9 cellular contexts compared by ENCODE assay signal in the genomic region with DNA sequence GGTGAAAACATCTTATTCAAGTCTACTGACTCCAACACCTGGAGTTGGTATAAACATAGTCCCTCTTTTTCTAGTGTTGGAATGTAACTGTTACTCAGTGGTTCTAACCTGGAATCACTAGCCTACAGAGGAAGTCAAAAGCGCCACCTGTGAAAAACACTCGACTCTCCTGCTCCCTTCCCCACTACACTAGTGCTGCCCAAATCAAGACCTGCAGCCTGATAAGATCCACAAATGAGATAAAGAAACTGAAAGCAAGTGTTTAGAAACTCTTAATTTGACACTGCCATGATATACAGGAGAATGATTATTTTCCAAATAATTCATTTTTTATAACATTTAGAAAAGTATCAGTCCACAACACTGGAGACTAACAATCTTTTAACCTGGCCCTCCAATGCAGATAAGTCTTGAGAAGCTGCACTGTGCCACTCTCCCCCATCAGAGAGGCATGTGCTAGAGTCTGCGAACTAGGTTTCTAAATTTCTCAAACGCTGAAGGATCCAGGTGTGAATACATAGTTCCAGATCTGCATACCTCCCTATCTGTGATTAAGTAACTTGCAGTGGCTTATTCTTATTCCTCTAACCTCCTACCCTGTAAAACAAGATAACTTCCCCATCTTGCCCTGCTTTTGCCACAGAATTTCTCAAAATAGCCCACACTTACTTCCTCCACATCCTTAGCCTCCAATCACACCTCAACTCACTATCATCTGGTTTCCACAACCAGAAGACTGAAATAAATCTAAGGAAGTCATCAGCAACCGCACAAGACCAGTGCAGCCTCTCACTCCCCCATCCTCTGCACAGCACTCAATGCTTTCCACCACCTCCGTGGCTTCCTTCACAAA.
A peak's percentile ranks its signal among the peaks of the same experiment; 100 is the strongest.
DNase-seq lines count a peak whose midpoint lies in the region; ATAC-seq and TF ChIP-seq lines count a peak whose summit lies in the region.
"Had no signal": no experiment of that assay in that cellular context is flagged by ENCODE, and none has a peak within 500 bp of the region (broad histone marks: within the 10 kb centered on the region; RNA-seq: fewer than 3 reads in every experiment).

No MANE protein-coding gene starts in this region.

- H3K4me1 ChIP-seq in Peyer's patch, result peaks cover 0 to 5% (median 2%) of the 10 kb centered on the region in 4 donors
- no peaks in the 10 kb centered on the region for H3K4me1 ChIP-seq in mammary epithelial cell (ENCODE audit: insufficient read depth, low read length)
- H3K4me1 ChIP-seq: A549 had no signal

- WGBS in mammary epithelial cell (ENCODE audit: low coverage, missing lambda C conversion rate), result 69% methylated on average over 6 of the region's 6 CpGs

- TF ChIP-seq CTCF in Peyer's patch (IDR thresholded peaks at IDR 0.05) (no peak), mammary epithelial cell (conservative IDR thresholded peaks at IDR 0.05 in 1 of 2, IDR thresholded peaks at IDR 0.05 in 1 of 2; ENCODE audit: extremely low read depth in 1 of 2, insufficient read depth in 1 of 2, low read depth in 1 of 2, low read length in 2 of 2) (no peak)

- H3K9ac ChIP-seq in mammary epithelial cell (ENCODE audit: insufficient read depth, low read length), result no peak overlapping the region

- no peak overlapping the region for H2AFZ ChIP-seq in mammary epithelial cell (ENCODE audit: low read depth, low read length)

- H3K9me3 Mint-ChIP-seq in activated CD4-positive, alpha-beta T cell treated with anti-CD3 and anti-CD28 coated beads for 36 hours (ENCODE audit: low read depth), result no peaks in the 10 kb centered on the region
- no peaks in the 10 kb centered on the region for H3K9me3 Mint-ChIP-seq in T-helper 1 cell treated with Interleukin-12 subunit alpha and Interleukin-12 subunit beta and Interleukin-4 antibody, amounts not matched to agents 30 μg/mL and 1 μg/mL, for 36 hours
- H3K9me3 Mint-ChIP-seq in stimulated activated effector memory CD8-positive, alpha-beta T cell treated with anti-CD3 and anti-CD28 coated beads, Interleukin-12 subunit alpha, Interleukin-12 subunit beta, amount 100 ng/mL, for 72 hours, result no peaks in the 10 kb centered on the region

- H3K4me3 Mint-ChIP-seq in activated CD4-positive, alpha-beta T cell treated with anti-CD3 and anti-CD28 coated beads for 36 hours, result peak overlapping the region; percentile 14
- peak overlapping the region; percentile 69 for H3K4me3 Mint-ChIP-seq in T-helper 1 cell treated with Interleukin-12 subunit alpha and Interleukin-12 subunit beta and Interleukin-4 antibody, amounts not matched to agents 30 μg/mL and 1 μg/mL, for 36 hours
- H3K4me3 Mint-ChIP-seq in stimulated activated effector memory CD8-positive, alpha-beta T cell treated with anti-CD3 and anti-CD28 coated beads, Interleukin-12 subunit alpha, Interleukin-12 subunit beta, amount 100 ng/mL, for 72 hours, result peak overlapping the region; percentile 42

- CTCF ChIA-PET in activated CD4-positive, alpha-beta T cell treated with anti-CD3 and anti-CD28 coated beads for 36 hours (lab: Charles Lee), result no interaction called here
- CTCF ChIA-PET in mammary epithelial cell (lab: Charles Lee; ENCODE audit: low non-redundant PET), result no interaction called here

- no peak for TF ChIP-seq POLR2A in Peyer's patch (IDR thresholded peaks at IDR 0.05)

- H3K4me3 ChIP-seq in Peyer's patch (no peak overlapping the region), mammary epithelial cell (replicated peaks in 1 of 3; ENCODE audit: insufficient read depth in 1 of 3, low read depth in 2 of 3, low read length in 3 of 3) (no peak overlapping the region)
- H3K4me3 ChIP-seq: A549 had no signal

- no peaks in the 10 kb centered on the region for H4K20me1 ChIP-seq in mammary epithelial cell (ENCODE audit: insufficient read depth, low read length)

- no TSS peak for BruUV-seq in mammary epithelial cell (replicated peaks; lab: Mats Ljungman, UMichigan)

- H3K36me3 ChIP-seq in Peyer's patch (peaks cover 0 to under 1% (median 0%) of the 10 kb centered on the region in 3 donors), mammary epithelial cell (ENCODE audit: insufficient read depth, low read length) (peaks cover under 1% of the 10 kb centered on the region)

- H3K4me2 ChIP-seq in mammary epithelial cell (ENCODE audit: insufficient read depth, low read depth, low read length), result no peak overlapping the region
- H3K4me2 ChIP-seq: A549 had no signal

- H3K79me2 ChIP-seq in mammary epithelial cell (ENCODE audit: insufficient read depth, low read length), result no peaks in the 10 kb centered on the region

- peak; percentile 86 for ATAC-seq in activated CD4-positive, alpha-beta T cell treated with anti-CD3 and anti-CD28 coated beads for 36 hours
- ATAC-seq in HG02973 (IDR thresholded peaks at IDR 0.05; ENCODE audit: unreplicated experiment), result peak; percentile 49
- ATAC-seq in stimulated activated effector memory CD8-positive, alpha-beta T cell treated with anti-CD3 and anti-CD28 coated beads, Interleukin-12 subunit alpha, Interleukin-12 subunit beta, amount 100 ng/mL, for 72 hours, result peak; percentile 89
- ATAC-seq in HG02840 (IDR thresholded peaks at IDR 0.05; ENCODE audit: low FRiP score, unreplicated experiment), result no peak
- ATAC-seq: A549 had no signal

- dilution Hi-C loops in mammary epithelial cell (cut with HindIII; ENCODE audit: low sequenced_read_pairs), result no loop called here

- peaks cover 7% of the 10 kb centered on the region for H3K36me3 Mint-ChIP-seq in activated CD4-positive, alpha-beta T cell treated with anti-CD3 and anti-CD28 coated beads for 36 hours (ENCODE audit: low read depth)
- peaks cover 28% of the 10 kb centered on the region for H3K36me3 Mint-ChIP-seq in T-helper 1 cell treated with Interleukin-12 subunit alpha and Interleukin-12 subunit beta and Interleukin-4 antibody, amounts not matched to agents 30 μg/mL and 1 μg/mL, for 36 hours (ENCODE audit: low read depth)
- H3K36me3 Mint-ChIP-seq in stimulated activated effector memory CD8-positive, alpha-beta T cell treated with anti-CD3 and anti-CD28 coated beads, Interleukin-12 subunit alpha, Interleukin-12 subunit beta, amount 100 ng/mL, for 72 hours, result peaks cover 39% of the 10 kb centered on the region

- in situ Hi-C loops in mammary epithelial cell (cut with MboI; ENCODE audit: low sequenced_read_pairs in 2 of 2), result no loop called here

- POLR2A ChIA-PET in activated CD4-positive, alpha-beta T cell treated with anti-CD3 and anti-CD28 coated beads for 36 hours (lab: Charles Lee), result no interaction called here

- H3K27me3 ChIP-seq in Peyer's patch (no peaks in the 10 kb centered on the region), mammary epithelial cell (ENCODE audit: insufficient read depth, low read length) (no peaks in the 10 kb centered on the region)

- peak; percentile 44 for DNase-seq in activated CD4-positive, alpha-beta T cell treated with anti-CD3 and anti-CD28 coated beads for 36 hours
- DNase-seq in activated CD4-positive, alpha-beta T cell treated with anti-CD3 and anti-CD28 coated beads, Interleukin-2, amount 50 U/mL, for 1 hour, result no peak
- DNase-seq in stimulated activated effector memory CD8-positive, alpha-beta T cell treated with anti-CD3 and anti-CD28 coated beads, Interleukin-12 subunit alpha, Interleukin-12 subunit beta, amount 100 ng/mL, for 72 hours (ENCODE audit: low spot score in 2 of 2), result no peak
- no peak for DNase-seq in Peyer's patch
- DNase-seq in mammary epithelial cell, result no peak

- no peak overlapping the region for H3K27ac ChIP-seq in Peyer's patch
- no peak overlapping the region for H3K27ac ChIP-seq in mammary epithelial cell (ENCODE audit: insufficient read depth, low read depth, low read length)
- H3K27ac ChIP-seq: A549 had no signal

- H3K9me3 ChIP-seq in Peyer's patch (no peaks in the 10 kb centered on the region), mammary epithelial cell (replicated peaks; ENCODE audit: insufficient read depth, low read length) (no peaks in the 10 kb centered on the region)
- H3K9me3 ChIP-seq: A549 had no signal

- H3K27me3 Mint-ChIP-seq in activated CD4-positive, alpha-beta T cell treated with anti-CD3 and anti-CD28 coated beads for 36 hours, result no peaks in the 10 kb centered on the region
- no peaks in the 10 kb centered on the region for H3K27me3 Mint-ChIP-seq in T-helper 1 cell treated with Interleukin-12 subunit alpha and Interleukin-12 subunit beta and Interleukin-4 antibody, amounts not matched to agents 30 μg/mL and 1 μg/mL, for 36 hours (ENCODE audit: low read depth)

- peaks cover 22% of the 10 kb centered on the region for H3K4me1 Mint-ChIP-seq in activated CD4-positive, alpha-beta T cell treated with anti-CD3 and anti-CD28 coated beads for 36 hours
- H3K4me1 Mint-ChIP-seq in T-helper 1 cell treated with Interleukin-12 subunit alpha and Interleukin-12 subunit beta and Interleukin-4 antibody, amounts not matched to agents 30 μg/mL and 1 μg/mL, for 36 hours (ENCODE audit: low read depth), result peaks cover 22% of the 10 kb centered on the region
- H3K4me1 Mint-ChIP-seq in stimulated activated effector memory CD8-positive, alpha-beta T cell treated with anti-CD3 and anti-CD28 coated beads, Interleukin-12 subunit alpha, Interleukin-12 subunit beta, amount 100 ng/mL, for 72 hours, result peaks cover 28% of the 10 kb centered on the region

- intact Hi-C loops in activated CD4-positive, alpha-beta T cell treated with anti-CD3 and anti-CD28 coated beads for 36 hours (cut with DNase I, micrococcal nuclease), result no loop called here
- intact Hi-C loops in mammary epithelial cell (cut with micrococcal nuclease), result no loop called here

- H3K27ac Mint-ChIP-seq in activated CD4-positive, alpha-beta T cell treated with anti-CD3 and anti-CD28 coated beads for 36 hours, result peak overlapping the region; percentile 5
- peak overlapping the region; percentile 81 for H3K27ac Mint-ChIP-seq in T-helper 1 cell treated with Interleukin-12 subunit alpha and Interleukin-12 subunit beta and Interleukin-4 antibody, amounts not matched to agents 30 μg/mL and 1 μg/mL, for 36 hours
- H3K27ac Mint-ChIP-seq in stimulated activated effector memory CD8-positive, alpha-beta T cell treated with anti-CD3 and anti-CD28 coated beads, Interleukin-12 subunit alpha, Interleukin-12 subunit beta, amount 100 ng/mL, for 72 hours, result peak overlapping the region; percentile 80

Comparison
In these comparisons a context has a peak if more than half of its experiments do, and no peak if none do; other contexts are left out.
1. H3K27ac Mint-ChIP-seq: peak in every context shown above with its lines; median percentile 81 in T-helper 1 cell treated with Interleukin-12 subunit alpha and Interleukin-12 subunit beta and Interleukin-4 antibody, amounts not matched to agents 30 μg/mL and 1 μg/mL, for 36 hours; 80 in stimulated activated effector memory CD8-positive, alpha-beta T cell treated with anti-CD3 and anti-CD28 coated beads, Interleukin-12 subunit alpha, Interleukin-12 subunit beta, amount 100 ng/mL, for 72 hours; 5 in activated CD4-positive, alpha-beta T cell treated with anti-CD3 and anti-CD28 coated beads for 36 hours.
2. H3K4me3 Mint-ChIP-seq: peak in every context shown above with its lines; median percentile 69 in T-helper 1 cell treated with Interleukin-12 subunit alpha and Interleukin-12 subunit beta and Interleukin-4 antibody, amounts not matched to agents 30 μg/mL and 1 μg/mL, for 36 hours; 42 in stimulated activated effector memory CD8-positive, alpha-beta T cell treated with anti-CD3 and anti-CD28 coated beads, Interleukin-12 subunit alpha, Interleukin-12 subunit beta, amount 100 ng/mL, for 72 hours; 14 in activated CD4-positive, alpha-beta T cell treated with anti-CD3 and anti-CD28 coated beads for 36 hours.